Comparison of ENCODE assay signal across 33 cellular contexts in genomic region chr1:108901106-108901505, GRCh38. TPM values are rescaled to one million over a fixed set of nuclear protein-coding genes. Genes with fewer than 3 reads are reported as not detected.
"Had no signal": no experiment of that assay in that cellular context is flagged by ENCODE, and none has a peak within 500 bp of the region (broad histone marks: within the 10 kb centered on the region; RNA-seq: fewer than 3 reads in every experiment).

No MANE protein-coding gene starts in this region.

- H3K9me3 Mint-ChIP-seq: activated CD4-positive, alpha-beta memory T cell treated with anti-CD3 and anti-CD28 coated beads for 36 hours; activated CD4-positive, alpha-beta T cell treated with anti-CD3 and anti-CD28 coated beads, Interleukin-2, amount 10 ng/mL, durations not matched to agents 24 days and 14 days; activated naive CD4-positive, alpha-beta T cell treated with anti-CD3 and anti-CD28 coated beads for 36 hours; activated naive CD4-positive, alpha-beta T cell treated with anti-CD3 and anti-CD28 coated beads, Interleukin-2, amount 50 U/mL, for 24 hours; activated naive CD8-positive, alpha-beta T cell treated with anti-CD3 and anti-CD28 coated beads, Interleukin-2, amount 10 ng/mL, durations not matched to agents 7 days and 5 days; activated T-helper 1 cell treated with anti-CD3 and anti-CD28 coated beads, Interleukin-12 subunit alpha, Interleukin-12 subunit beta, Interleukin-2, Interleukin-4 antibody, amounts not matched to agents 30 ng/mL and 10 ng/mL and 1 ng/mL, durations not matched to agents 14 hours and 24 hours and 36 hours; activated T-helper 2 cell treated with anti-CD3 and anti-CD28 coated beads, Interferon-gamma antibody, Interleukin-2, Interleukin-4, amounts not matched to agents 10 μg/mL and 5 μg/mL and 100 μg/mL, durations not matched to agents 14 hours and 24 hours and 36 hours; brain; effector memory CD8-positive, alpha-beta T cell had no signal

- H3K27me3 ChIP-seq: ascending aorta, esophagus muscularis mucosa, gastroesophageal sphincter, heart right ventricle, hepatocyte had no signal

- H3K79me2 ChIP-seq: hepatocyte had no signal

- H3K4me3 Mint-ChIP-seq: activated CD4-positive, alpha-beta memory T cell treated with anti-CD3 and anti-CD28 coated beads for 36 hours; activated CD4-positive, alpha-beta T cell treated with anti-CD3 and anti-CD28 coated beads for 36 hours; activated CD4-positive, alpha-beta T cell treated with anti-CD3 and anti-CD28 coated beads, Interleukin-2, amount 10 ng/mL, durations not matched to agents 24 days and 14 days; activated CD8-positive, alpha-beta memory T cell treated with anti-CD3 and anti-CD28 coated beads, Interleukin-2, amount 10 ng/mL, durations not matched to agents 7 days and 5 days; activated CD8-positive, alpha-beta T cell treated with anti-CD3 and anti-CD28 coated beads, Interleukin-2, amount 10 ng/mL, durations not matched to agents 7 days and 5 days; activated naive CD4-positive, alpha-beta T cell treated with anti-CD3 and anti-CD28 coated beads for 36 hours; activated naive CD4-positive, alpha-beta T cell treated with anti-CD3 and anti-CD28 coated beads, Interleukin-2, amount 50 U/mL, for 24 hours; activated naive CD8-positive, alpha-beta T cell treated with anti-CD3 and anti-CD28 coated beads, Interleukin-2, amount 10 ng/mL, durations not matched to agents 7 days and 5 days; activated T-helper 1 cell treated with anti-CD3 and anti-CD28 coated beads, Interleukin-12 subunit alpha, Interleukin-12 subunit beta, Interleukin-2, Interleukin-4 antibody, amounts not matched to agents 30 ng/mL and 10 ng/mL and 1 ng/mL, durations not matched to agents 14 hours and 24 hours and 36 hours; brain; effector memory CD8-positive, alpha-beta T cell had no signal

- H3K27ac Mint-ChIP-seq: activated CD4-positive, alpha-beta memory T cell treated with anti-CD3 and anti-CD28 coated beads for 36 hours; activated CD4-positive, alpha-beta T cell treated with anti-CD3 and anti-CD28 coated beads for 36 hours; activated CD4-positive, alpha-beta T cell treated with anti-CD3 and anti-CD28 coated beads, Interleukin-2, amount 10 ng/mL, durations not matched to agents 24 days and 14 days; activated CD8-positive, alpha-beta memory T cell treated with anti-CD3 and anti-CD28 coated beads, Interleukin-2, amount 10 ng/mL, durations not matched to agents 7 days and 5 days; activated CD8-positive, alpha-beta T cell treated with anti-CD3 and anti-CD28 coated beads, Interleukin-2, amount 10 ng/mL, durations not matched to agents 7 days and 5 days; activated naive CD4-positive, alpha-beta T cell treated with anti-CD3 and anti-CD28 coated beads for 36 hours; activated naive CD4-positive, alpha-beta T cell treated with anti-CD3 and anti-CD28 coated beads, Interleukin-2, amount 50 U/mL, for 24 hours; activated naive CD8-positive, alpha-beta T cell treated with anti-CD3 and anti-CD28 coated beads, Interleukin-2, amount 10 ng/mL, durations not matched to agents 7 days and 5 days; activated T-helper 1 cell treated with anti-CD3 and anti-CD28 coated beads, Interleukin-12 subunit alpha, Interleukin-12 subunit beta, Interleukin-2, Interleukin-4 antibody, amounts not matched to agents 30 ng/mL and 10 ng/mL and 1 ng/mL, durations not matched to agents 14 hours and 24 hours and 36 hours; activated T-helper 2 cell treated with anti-CD3 and anti-CD28 coated beads, Interferon-gamma antibody, Interleukin-2, Interleukin-4, amounts not matched to agents 10 μg/mL and 5 μg/mL and 100 μg/mL, durations not matched to agents 14 hours and 24 hours and 36 hours; brain; effector memory CD8-positive, alpha-beta T cell had no signal

- DNase-seq: activated CD4-positive, alpha-beta memory T cell treated with anti-CD3 and anti-CD28 coated beads for 36 hours; activated CD4-positive, alpha-beta T cell treated with anti-CD3 and anti-CD28 coated beads for 36 hours; activated CD4-positive, alpha-beta T cell treated with anti-CD3 and anti-CD28 coated beads, Interleukin-2, amount 10 ng/mL, durations not matched to agents 24 days and 14 days; activated CD4-positive, CD25-positive, alpha-beta regulatory T cell; activated CD4-positive, CD25-positive, alpha-beta regulatory T cell treated with anti-CD3 and anti-CD28 coated beads, Interleukin-2, amount 50 U/mL, for 72 hours; activated CD8-positive, alpha-beta memory T cell treated with anti-CD3 and anti-CD28 coated beads, Interleukin-2, amount 10 ng/mL, durations not matched to agents 7 days and 5 days; activated CD8-positive, alpha-beta memory T cell treated with anti-CD3 and anti-CD28 coated beads, Interleukin-2, amount 50 U/mL, for 4 hours; activated CD8-positive, alpha-beta T cell treated with anti-CD3 and anti-CD28 coated beads, Interleukin-2, amount 10 ng/mL, durations not matched to agents 7 days and 5 days; activated effector memory CD4-positive, alpha-beta T cell treated with anti-CD3 and anti-CD28 coated beads, Interleukin-2, amount 50 U/mL, for 16 hours; activated naive CD4-positive, alpha-beta T cell treated with anti-CD3 and anti-CD28 coated beads for 36 hours; activated naive CD8-positive, alpha-beta T cell treated with anti-CD3 and anti-CD28 coated beads, Interleukin-2, amount 10 ng/mL, durations not matched to agents 7 days and 5 days; activated T-cell treated with anti-CD3 and anti-CD28 coated beads, Interleukin-2, amount 50 U/mL, for 1 hour; activated T-cell treated with anti-CD3 and anti-CD28 coated beads, Interleukin-2, amount 50 U/mL, for 48 hours; caudate nucleus; cortex of kidney; dermis blood vessel endothelial cell; effector CD4-positive, alpha-beta T cell; effector memory CD8-positive, alpha-beta T cell; erythroblast; foreskin melanocyte; heart right ventricle; T-helper 2 cell had no signal

- H2AFZ ChIP-seq: hepatocyte had no signal

- H3K4me2 ChIP-seq: hepatocyte had no signal

- H3K27ac ChIP-seq: ascending aorta, esophagus muscularis mucosa, gastroesophageal sphincter, heart right ventricle, hepatocyte had no signal

- H3K4me1 Mint-ChIP-seq: activated CD4-positive, alpha-beta T cell treated with anti-CD3 and anti-CD28 coated beads for 36 hours; activated CD8-positive, alpha-beta memory T cell treated with anti-CD3 and anti-CD28 coated beads, Interleukin-2, amount 10 ng/mL, durations not matched to agents 7 days and 5 days; activated naive CD8-positive, alpha-beta T cell treated with anti-CD3 and anti-CD28 coated beads, Interleukin-2, amount 10 ng/mL, durations not matched to agents 7 days and 5 days had no signal

- H3K36me3 Mint-ChIP-seq: activated CD4-positive, alpha-beta memory T cell treated with anti-CD3 and anti-CD28 coated beads for 36 hours; activated naive CD4-positive, alpha-beta T cell treated with anti-CD3 and anti-CD28 coated beads, Interleukin-2, amount 50 U/mL, for 24 hours had no signal

- FAIRE-seq: colon had no signal

- H3K36me3 ChIP-seq: ascending aorta had no signal

- H3K27me3 Mint-ChIP-seq: activated CD4-positive, alpha-beta memory T cell treated with anti-CD3 and anti-CD28 coated beads for 36 hours; activated CD4-positive, alpha-beta T cell treated with anti-CD3 and anti-CD28 coated beads for 36 hours; activated CD4-positive, alpha-beta T cell treated with anti-CD3 and anti-CD28 coated beads, Interleukin-2, amount 10 ng/mL, durations not matched to agents 24 days and 14 days; activated CD8-positive, alpha-beta memory T cell treated with anti-CD3 and anti-CD28 coated beads, Interleukin-2, amount 10 ng/mL, durations not matched to agents 7 days and 5 days; activated naive CD4-positive, alpha-beta T cell treated with anti-CD3 and anti-CD28 coated beads, Interleukin-2, amount 50 U/mL, for 24 hours; activated naive CD8-positive, alpha-beta T cell treated with anti-CD3 and anti-CD28 coated beads, Interleukin-2, amount 10 ng/mL, durations not matched to agents 7 days and 5 days; brain; effector memory CD8-positive, alpha-beta T cell had no signal

- H3K4me1 ChIP-seq: ascending aorta, heart right ventricle had no signal

- H3K9me3 ChIP-seq: ascending aorta, esophagus muscularis mucosa, gastroesophageal sphincter, heart right ventricle had no signal

- ATAC-seq: activated CD4-positive, alpha-beta T cell treated with anti-CD3 and anti-CD28 coated beads for 36 hours; activated CD8-positive, alpha-beta memory T cell treated with anti-CD3 and anti-CD28 coated beads, Interleukin-2, amount 10 ng/mL, durations not matched to agents 7 days and 5 days; activated CD8-positive, alpha-beta T cell treated with anti-CD3 and anti-CD28 coated beads, Interleukin-2, amount 10 ng/mL, durations not matched to agents 7 days and 5 days; effector memory CD8-positive, alpha-beta T cell; gastroesophageal sphincter; heart right ventricle had no signal

- H3K4me3 ChIP-seq: ascending aorta, esophagus muscularis mucosa, gastroesophageal sphincter, heart right ventricle, hepatocyte had no signal

RNA-seq across cellular contexts. Expression of gene AKNAD1, which starts 44.2 kb away (rescaled TPM):
- total RNA-seq: activated CD4-positive, alpha-beta memory T cell treated with anti-CD3 and anti-CD28 coated beads for 36 hours; activated CD4-positive, alpha-beta T cell treated with anti-CD3 and anti-CD28 coated beads for 36 hours; activated CD4-positive, alpha-beta T cell treated with anti-CD3 and anti-CD28 coated beads, Interleukin-2, amount 10 ng/mL, durations not matched to agents 24 days and 14 days; activated CD8-positive, alpha-beta memory T cell treated with anti-CD3 and anti-CD28 coated beads for 36 hours; activated CD8-positive, alpha-beta memory T cell treated with anti-CD3 and anti-CD28 coated beads, Interleukin-2, amount 10 ng/mL, durations not matched to agents 7 days and 5 days; activated CD8-positive, alpha-beta T cell treated with anti-CD3 and anti-CD28 coated beads, Interleukin-2, amount 10 ng/mL, durations not matched to agents 7 days and 5 days; activated naive CD4-positive, alpha-beta T cell treated with anti-CD3 and anti-CD28 coated beads for 36 hours; activated naive CD8-positive, alpha-beta T cell treated with anti-CD3 and anti-CD28 coated beads, Interleukin-2, amount 10 ng/mL, durations not matched to agents 7 days and 5 days; activated T-helper 1 cell treated with anti-CD3 and anti-CD28 coated beads, Interleukin-12 subunit alpha, Interleukin-12 subunit beta, Interleukin-2, Interleukin-4 antibody, amounts not matched to agents 30 ng/mL and 10 ng/mL and 1 ng/mL, durations not matched to agents 14 hours and 24 hours and 36 hours; activated T-helper 2 cell treated with anti-CD3 and anti-CD28 coated beads, Interferon-gamma antibody, Interleukin-2, Interleukin-4, amounts not matched to agents 10 μg/mL and 5 μg/mL and 100 μg/mL, durations not matched to agents 14 hours and 24 hours and 36 hours; ascending aorta; glomerular endothelial cell; heart right ventricle had no signal
- polyA plus RNA-seq: hepatocyte had no signal
